15 cellular contexts compared by ENCODE assay signal in the genomic region with DNA sequence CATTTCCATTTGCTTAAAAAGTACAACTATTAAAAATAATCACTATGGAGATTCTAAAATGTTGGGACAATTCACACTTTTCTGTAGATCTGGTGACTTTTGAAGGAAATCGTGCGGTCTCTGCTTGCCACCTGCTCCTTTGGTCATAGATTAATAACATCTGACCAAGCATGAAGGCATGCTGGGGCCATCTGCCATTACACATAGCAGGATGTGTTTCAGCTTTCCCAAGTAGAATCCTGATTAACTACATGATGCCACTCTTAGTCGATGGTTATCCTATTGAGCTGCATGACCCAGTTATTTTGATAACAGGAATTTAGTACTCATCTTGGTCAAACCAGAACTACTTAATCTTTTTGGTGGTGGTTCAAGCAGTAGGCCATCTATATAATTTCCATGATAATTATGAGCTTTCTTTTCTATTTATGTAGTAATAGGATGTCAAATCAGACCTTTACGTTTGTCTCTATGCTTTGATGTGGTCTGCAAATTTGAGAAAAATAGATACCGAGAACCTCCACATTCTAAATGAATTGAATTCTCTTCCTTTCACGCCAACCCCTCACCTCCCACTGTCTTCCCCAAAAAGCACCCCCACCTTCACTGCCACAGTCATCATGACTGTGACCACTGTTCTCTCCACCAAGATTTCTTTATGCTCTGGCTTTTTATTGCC.
DNase-seq lines count a peak whose midpoint lies in the region; FAIRE-seq and TF ChIP-seq lines count a peak whose summit lies in the region.
"Had no signal": no experiment of that assay in that cellular context is flagged by ENCODE, and none has a peak within 500 bp of the region (broad histone marks: within the 10 kb centered on the region; RNA-seq: fewer than 3 reads in every experiment).

No MANE protein-coding gene starts in this region.

- H3K27ac ChIP-seq in SJCRH30 (peak overlapping the region; percentile 72), GM23248 (no peak overlapping the region)
- H3K27ac ChIP-seq: stomach had no signal

- no peaks in the 10 kb centered on the region for H3K27me3 ChIP-seq in SJCRH30
- no peaks in the 10 kb centered on the region for H3K27me3 ChIP-seq in GM23248 (replicated peaks; ENCODE audit: insufficient read depth)
- H3K27me3 ChIP-seq: stomach had no signal

- H3K4me3 ChIP-seq in SJCRH30 (no peak overlapping the region), GM23248 (no peak overlapping the region)
- H3K4me3 ChIP-seq: stomach had no signal

- POLR2A ChIA-PET in HEK293T (lab: Yijun Ruan, JAX), result no interaction called here

- in situ Hi-C loops in GM23248 (cut with MboI), result no loop called here

- DNase-seq in activated CD4-positive, alpha-beta T cell treated with anti-CD3 and anti-CD28 coated beads for 48 hours, result peak; percentile 11
- DNase-seq in activated CD4-positive, alpha-beta T cell treated with anti-CD3 and anti-CD28 coated beads, Interleukin-2, amount 50 U/mL, for 1 hour, result no peak
- no peak for DNase-seq in GM18507 (ENCODE audit: extremely low spot score, insufficient read length, low read depth)
- peak; percentile 54 to 63 for DNase-seq in SJCRH30
- peak; percentile 70 for DNase-seq in myocyte (ENCODE audit: low read depth)
- no peak for DNase-seq in putamen (ENCODE audit: low spot score)
- no peak for DNase-seq in HEK293T (ENCODE audit: extremely low spot score)
- DNase-seq in GM23248, result no peak
- DNase-seq: activated CD4-positive, CD25-positive, alpha-beta regulatory T cell; left cardiac atrium; NCI-H1417 treated with DMSO at 0.1 percent for 48 hours; Right ventricle myocardium superior; stomach had no signal

- H3K4me2 ChIP-seq in GM23248 (ENCODE audit: unreplicated experiment), result no peak overlapping the region

- FAIRE-seq in GM18507 (lab: Jason Lieb, UNC), result peak; percentile 35
- FAIRE-seq: endothelial cell of umbilical vein, frontal cortex had no signal

- H3K79me2 ChIP-seq in GM23248 (ENCODE audit: insufficient read depth), result no peaks in the 10 kb centered on the region

- H3F3A ChIP-seq in GM23248 (ENCODE audit: insufficient read depth), result no peaks in the 10 kb centered on the region

- no peaks in the 10 kb centered on the region for H3K36me3 ChIP-seq in SJCRH30
- no peaks in the 10 kb centered on the region for H3K36me3 ChIP-seq in GM23248 (ENCODE audit: low read depth)
- H3K36me3 ChIP-seq: stomach had no signal

- peaks cover 31% of the 10 kb centered on the region for H3K4me1 ChIP-seq in SJCRH30
- H3K4me1 ChIP-seq in GM23248 (ENCODE audit: insufficient read depth), result no peaks in the 10 kb centered on the region

- H3K9me2 ChIP-seq in GM23248 (ENCODE audit: insufficient read depth), result no peaks in the 10 kb centered on the region

- 41 to 42% methylated on average over 6 of the region's 6 CpGs for WGBS in GM23248 (ENCODE audit: low coverage in 1 of 2, low lambda C conversion rate in 2 of 2, missing lambda C conversion rate in 2 of 2), 2 experiments

- H2AFZ ChIP-seq in GM23248, result no peak overlapping the region

- H4K20me1 ChIP-seq in GM23248 (ENCODE audit: insufficient read depth), result no peaks in the 10 kb centered on the region

- no peak overlapping the region for H3K9ac ChIP-seq in GM23248

- H3K9me3 ChIP-seq in SJCRH30 (replicated peaks) (peaks cover 3% of the 10 kb centered on the region; the same call in 1 of the 2 replicates), GM23248 (ENCODE audit: low read depth) (no peaks in the 10 kb centered on the region)

- CTCF ChIA-PET in HEK293T (lab: Yijun Ruan, JAX), result no interaction called here

TF ChIP-seq in HEK293T, 16 proteins besides CTCF, POLR2A, EP300 and RAD21:
- TF ChIP-seq BHLHE40 (IDR thresholded peaks at IDR 0.05; ENCODE audit: borderline replicate concordance) (no peak), CTBP1 (IDR thresholded peaks at IDR 0.05; ENCODE audit: borderline replicate concordance) (no peak), NFRKB (IDR thresholded peaks at IDR 0.05) (no peak), ARNT (IDR thresholded peaks at IDR 0.05) (no peak), TARDBP (IDR thresholded peaks at IDR 0.05) (no peak), ELF4 (IDR thresholded peaks at IDR 0.05) (no peak)
- TF ChIP-seq, protein P1, sequence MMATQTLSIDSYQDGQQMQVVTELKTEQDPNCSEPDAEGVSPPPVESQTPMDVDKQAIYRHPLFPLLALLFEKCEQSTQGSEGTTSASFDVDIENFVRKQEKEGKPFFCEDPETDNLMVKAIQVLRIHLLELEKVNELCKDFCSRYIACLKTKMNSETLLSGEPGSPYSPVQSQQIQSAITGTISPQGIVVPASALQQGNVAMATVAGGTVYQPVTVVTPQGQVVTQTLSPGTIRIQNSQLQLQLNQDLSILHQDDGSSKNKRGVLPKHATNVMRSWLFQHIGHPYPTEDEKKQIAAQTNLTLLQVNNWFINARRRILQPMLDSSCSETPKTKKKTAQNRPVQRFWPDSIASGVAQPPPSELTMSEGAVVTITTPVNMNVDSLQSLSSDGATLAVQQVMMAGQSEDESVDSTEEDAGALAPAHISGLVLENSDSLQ (IDR thresholded peaks at IDR 0.05), result no peak
TF ChIP-seq in HEK293T: peak in this region for 0.

Comparison
In these comparisons a context has a peak if more than half of its experiments do, and no peak if none do; other contexts are left out.
1. DNase-seq: peak in activated CD4-positive, alpha-beta T cell treated with anti-CD3 and anti-CD28 coated beads for 48 hours (single experiment), SJCRH30 (2 of 2) and myocyte (single experiment); none in activated CD4-positive, alpha-beta T cell treated with anti-CD3 and anti-CD28 coated beads, Interleukin-2, amount 50 U/mL, for 1 hour (single experiment), GM18507 (single experiment), putamen (single experiment), HEK293T (single experiment) and GM23248 (single experiment).